ENCODE assay signal across 17 cellular contexts in genomic region chr7:36630112-36630650, GRCh38.
A peak's percentile ranks its signal among the peaks of the same experiment; 100 is the strongest.
DNase-seq lines count a peak whose midpoint lies in the region; ATAC-seq lines count a peak whose summit lies in the region.
"Had no signal": no experiment of that assay in that cellular context is flagged by ENCODE, and none has a peak within 500 bp of the region (broad histone marks: within the 10 kb centered on the region; RNA-seq: fewer than 3 reads in every experiment).

No MANE protein-coding gene starts in this region.

- peaks cover 45% of the 10 kb centered on the region for H3K36me3 Mint-ChIP-seq in effector memory CD8-positive, alpha-beta T cell (ENCODE audit: insufficient read depth)
- H3K36me3 Mint-ChIP-seq in natural killer cell treated with Interleukin-12 subunit alpha and Interleukin-12 subunit beta and Interleukin-15 and Interleukin-18, amount 100 ng/mL, for 72 hours, result peaks cover 36% of the 10 kb centered on the region
- peaks cover 35% of the 10 kb centered on the region for H3K36me3 Mint-ChIP-seq in T-cell

- H3K27ac Mint-ChIP-seq in effector memory CD8-positive, alpha-beta T cell, result peak overlapping the region; percentile 54 to 71
- H3K27ac Mint-ChIP-seq in natural killer cell treated with Interleukin-12 subunit alpha and Interleukin-12 subunit beta and Interleukin-15 and Interleukin-18, amount 100 ng/mL, for 72 hours, result peak overlapping the region; percentile 57 to 80
- H3K27ac Mint-ChIP-seq in T-cell, result no peak overlapping the region

- CTCF ChIA-PET in T-cell (lab: Charles Lee), result interaction anchor here in 1 of 2 donors (0.6 kb wide), 1 partner anchor 141 kb away, joined by 3 read pairs; no protein-coding TSS in a partner anchor

- ATAC-seq in effector memory CD8-positive, alpha-beta T cell (replicated peaks), result no peak
- ATAC-seq in natural killer cell treated with Interleukin-12 subunit alpha and Interleukin-12 subunit beta and Interleukin-15 and Interleukin-18, amount 100 ng/mL, for 72 hours, result no peak
- ATAC-seq in HG03442 (IDR thresholded peaks at IDR 0.05; ENCODE audit: unreplicated experiment), result no peak
- no peak for ATAC-seq in T-cell (replicated peaks in 1 of 4)
- ATAC-seq: SK-N-SH treated with all-trans-retinoic acid at 6 μM for 48 hours had no signal

- H3K27me3 Mint-ChIP-seq in effector memory CD8-positive, alpha-beta T cell, result no peaks in the 10 kb centered on the region
- no peaks in the 10 kb centered on the region for H3K27me3 Mint-ChIP-seq in natural killer cell treated with Interleukin-12 subunit alpha and Interleukin-12 subunit beta and Interleukin-15 and Interleukin-18, amount 100 ng/mL, for 72 hours
- no peaks in the 10 kb centered on the region for H3K27me3 Mint-ChIP-seq in T-cell

- POLR2A ChIA-PET in T-cell (lab: Charles Lee), result no interaction called here

- peaks cover 9 to 29% of the 10 kb centered on the region in 2 donors for H3K4me1 Mint-ChIP-seq in effector memory CD8-positive, alpha-beta T cell (ENCODE audit: low read depth in 2 of 2)
- peaks cover 32 to 52% of the 10 kb centered on the region in 2 donors for H3K4me1 Mint-ChIP-seq in natural killer cell treated with Interleukin-12 subunit alpha and Interleukin-12 subunit beta and Interleukin-15 and Interleukin-18, amount 100 ng/mL, for 72 hours (ENCODE audit: low read depth in 2 of 2)
- peaks cover 9 to 16% (median 13%) of the 10 kb centered on the region in 3 donors for H3K4me1 Mint-ChIP-seq in T-cell

- DNase-seq in DMS 273 treated with DMSO at 0.1 percent for 48 hours (lab: John Stamatoyannopoulos, UW) (peak; percentile 26), NCI-H2107 (lab: John Stamatoyannopoulos, UW) (peak; percentile 35), Kasumi-1 (lab: John Stamatoyannopoulos, UW) (no peak), T-cell (no peak)
- no peak for DNase-seq in effector memory CD8-positive, alpha-beta T cell
- no peak for DNase-seq in natural killer cell treated with Interleukin-12 subunit alpha and Interleukin-12 subunit beta and Interleukin-15 and Interleukin-18, amount 100 ng/mL, for 72 hours (ENCODE audit: low spot score)
- DNase-seq: COR-L47, DMS53, HCEC 1CT, KBM-7, NCI-H1436, NCI-H2081, NCI-H774, Peyer's patch, SHP77 had no signal

- H3K9me3 Mint-ChIP-seq in effector memory CD8-positive, alpha-beta T cell, result no peaks in the 10 kb centered on the region
- H3K9me3 Mint-ChIP-seq in natural killer cell treated with Interleukin-12 subunit alpha and Interleukin-12 subunit beta and Interleukin-15 and Interleukin-18, amount 100 ng/mL, for 72 hours, result peaks cover 4% of the 10 kb centered on the region
- H3K9me3 Mint-ChIP-seq in T-cell, result no peaks in the 10 kb centered on the region

- H3K4me3 Mint-ChIP-seq in effector memory CD8-positive, alpha-beta T cell, result no peak overlapping the region
- H3K4me3 Mint-ChIP-seq in natural killer cell treated with Interleukin-12 subunit alpha and Interleukin-12 subunit beta and Interleukin-15 and Interleukin-18, amount 100 ng/mL, for 72 hours, result no peak overlapping the region
- no peak overlapping the region for H3K4me3 Mint-ChIP-seq in T-cell

Comparison
In these comparisons a context has a peak if more than half of its experiments do, and no peak if none do; other contexts are left out.
1. DNase-seq: peak in DMS 273 treated with DMSO at 0.1 percent for 48 hours (single experiment) and NCI-H2107 (single experiment); none in effector memory CD8-positive, alpha-beta T cell (0 of 3), natural killer cell treated with Interleukin-12 subunit alpha and Interleukin-12 subunit beta and Interleukin-15 and Interleukin-18, amount 100 ng/mL, for 72 hours (single experiment), Kasumi-1 (0 of 2) and T-cell (0 of 34).
2. H3K27ac Mint-ChIP-seq: peak in effector memory CD8-positive, alpha-beta T cell (2 of 2) and natural killer cell treated with Interleukin-12 subunit alpha and Interleukin-12 subunit beta and Interleukin-15 and Interleukin-18, amount 100 ng/mL, for 72 hours (2 of 2); none in T-cell (0 of 2).